7 cellular contexts compared by ENCODE assay signal in the genomic region with DNA sequence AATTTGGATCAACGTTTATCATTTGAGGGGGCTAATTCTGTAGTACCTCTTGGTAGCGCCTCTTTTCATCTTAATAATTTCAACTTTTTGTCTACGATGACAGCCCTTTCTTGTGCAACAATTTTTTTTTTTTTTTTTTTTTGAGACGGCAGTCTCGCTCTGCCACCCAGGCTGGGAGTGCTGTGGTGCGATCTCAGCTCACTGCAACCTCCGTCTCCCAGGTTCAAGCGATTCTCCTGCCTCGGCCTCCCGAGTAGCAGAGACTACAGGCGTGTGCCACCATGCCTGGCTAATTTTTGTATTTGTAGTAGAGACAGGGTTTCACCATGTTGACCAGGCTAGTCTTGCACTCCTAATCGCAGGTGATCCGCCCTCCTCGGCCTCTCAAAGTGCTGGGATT. TPM values are rescaled to one million over a fixed set of nuclear protein-coding genes. Genes with fewer than 3 reads are reported as not detected.
A peak's percentile ranks its signal among the peaks of the same experiment; 100 is the strongest.
DNase-seq lines count a peak whose midpoint lies in the region; ATAC-seq and TF ChIP-seq lines count a peak whose summit lies in the region.
"Not testable (repeated sequence)": the region's sequence is repeated elsewhere in the genome, so short reads cannot be mapped to it uniquely, and the experiment has no call there.

No MANE protein-coding gene starts in this region.

- peak overlapping the region; percentile 68 for H3K4me2 ChIP-seq in mesendoderm (ENCODE audit: low read length)

- H3K27me3 ChIP-seq in mesendoderm (ENCODE audit: insufficient read depth, low read length, poor library complexity) = not testable (repeated sequence)

- H3K18ac ChIP-seq in mesendoderm (ENCODE audit: low read length) = not testable (repeated sequence)

- peak; percentile 5 for ATAC-seq in GM18907 (IDR thresholded peaks at IDR 0.05; ENCODE audit: unreplicated experiment)
- not testable (repeated sequence) for ATAC-seq in activated CD4-positive, alpha-beta T cell treated with anti-CD3 and anti-CD28 coated beads for 36 hours

- H3K27ac ChIP-seq in mesendoderm (ENCODE audit: low read depth, low read length) = not testable (repeated sequence)

- TF ChIP-seq CTCF in brain (conservative IDR thresholded peaks at IDR 0.05); fibroblast of villous mesenchyme (IDR thresholded peaks at IDR 0.05; ENCODE audit: insufficient read depth, low read depth, low read length): not testable (repeated sequence)

- H3K4me3 ChIP-seq in fibroblast of villous mesenchyme (ENCODE audit: low read depth, low read length) (peak overlapping the region; percentile 84), mesendoderm (ENCODE audit: low read length) (peak overlapping the region; percentile 99), skeletal muscle cell (ENCODE audit: low read depth, low read length) (peak overlapping the region; percentile 94)

- intact Hi-C loops in activated CD4-positive, alpha-beta T cell treated with anti-CD3 and anti-CD28 coated beads for 36 hours (cut with DNase I, micrococcal nuclease) = loop anchor here (2.0 to 5.0 kb wide), 6 partner anchors 126 to 914 kb away; a partner anchor contains a TSS

- POLR2A ChIA-PET in activated CD4-positive, alpha-beta T cell treated with anti-CD3 and anti-CD28 coated beads for 36 hours (lab: Charles Lee) = interaction anchor here (0.7 to 3.9 kb wide), 4 partner anchors 11 to 46 kb away, joined by 8 to 85 read pairs (median 34); a partner anchor contains a TSS

- H2BK120ac ChIP-seq in mesendoderm (ENCODE audit: low read depth, low read length) = not testable (repeated sequence)

- peak; percentile 0 for DNase-seq in NCI-H2171 (lab: John Stamatoyannopoulos, UW)
- peak; percentile 39 for DNase-seq in activated CD4-positive, alpha-beta T cell treated with anti-CD3 and anti-CD28 coated beads for 36 hours
- DNase-seq in fibroblast of villous mesenchyme (ENCODE audit: low read depth); mesendoderm; skeletal muscle cell (ENCODE audit: low read depth): not testable (repeated sequence)

- peak overlapping the region; percentile 98 for H3K4me3 Mint-ChIP-seq in activated CD4-positive, alpha-beta T cell treated with anti-CD3 and anti-CD28 coated beads for 36 hours
- peak overlapping the region; percentile 93 to 97 (median 96) for H3K4me3 Mint-ChIP-seq in brain

- H4K5ac ChIP-seq in mesendoderm (ENCODE audit: low read length) = not testable (repeated sequence)

- H3K4me1 Mint-ChIP-seq in activated CD4-positive, alpha-beta T cell treated with anti-CD3 and anti-CD28 coated beads for 36 hours = peaks cover 55% of the 10 kb centered on the region
- peaks cover 48% of the 10 kb centered on the region for H3K4me1 Mint-ChIP-seq in brain

- CTCF ChIA-PET in activated CD4-positive, alpha-beta T cell treated with anti-CD3 and anti-CD28 coated beads for 36 hours (lab: Charles Lee) = interaction anchor here (1.2 kb wide), 1 partner anchor 46 kb away, joined by 8 read pairs; no protein-coding TSS in a partner anchor

- H3K27me3 Mint-ChIP-seq in activated CD4-positive, alpha-beta T cell treated with anti-CD3 and anti-CD28 coated beads for 36 hours = not testable (repeated sequence)
- H3K27me3 Mint-ChIP-seq in brain = peaks cover 14% of the 10 kb centered on the region

- H3K23ac ChIP-seq in mesendoderm (ENCODE audit: low read length) = not testable (repeated sequence)

- H2BK5ac ChIP-seq in mesendoderm (ENCODE audit: low read length) = not testable (repeated sequence)

- not testable (repeated sequence) for H3K9me3 Mint-ChIP-seq in activated CD4-positive, alpha-beta T cell treated with anti-CD3 and anti-CD28 coated beads for 36 hours (ENCODE audit: low read depth); brain

- not testable (repeated sequence) for H4K8ac ChIP-seq in mesendoderm (ENCODE audit: low read depth, low read length)

- H3K4ac ChIP-seq in mesendoderm (ENCODE audit: low read depth, low read length) = not testable (repeated sequence)

- no CpG with 5 or more reads among the region's 14 CpGs for WGBS in mesendoderm (ENCODE audit: extremely low coverage, insufficient coverage, low lambda C conversion rate)

- peak overlapping the region; percentile 100 for H3K27ac Mint-ChIP-seq in activated CD4-positive, alpha-beta T cell treated with anti-CD3 and anti-CD28 coated beads for 36 hours
- peak overlapping the region; percentile 98 to 100 (median 99) for H3K27ac Mint-ChIP-seq in brain

- H3K36me3 Mint-ChIP-seq in activated CD4-positive, alpha-beta T cell treated with anti-CD3 and anti-CD28 coated beads for 36 hours (ENCODE audit: low read depth) = peaks cover 30% of the 10 kb centered on the region
- peaks cover 23% of the 10 kb centered on the region for H3K36me3 Mint-ChIP-seq in brain

- H3K9ac ChIP-seq in mesendoderm (ENCODE audit: low read length) = peak overlapping the region; percentile 93

- not testable (repeated sequence) for H3K4me1 ChIP-seq in mesendoderm (ENCODE audit: control insufficient read depth, low read depth, low read length)

- H2AK5ac ChIP-seq in mesendoderm (ENCODE audit: low read length) = not testable (repeated sequence)

- H3K56ac ChIP-seq in mesendoderm (ENCODE audit: low read length) = peak overlapping the region; percentile 97

- H3K79me2 ChIP-seq in mesendoderm (ENCODE audit: control insufficient read depth, insufficient read depth, low read length) = not testable (repeated sequence)

- H2BK15ac ChIP-seq in mesendoderm (replicated peaks; ENCODE audit: low read depth) = not testable (repeated sequence)

- H3K36me3 ChIP-seq in mesendoderm (ENCODE audit: control insufficient read depth, insufficient read depth, low read length) = not testable (repeated sequence)

- not testable (repeated sequence) for H3K79me1 ChIP-seq in mesendoderm (ENCODE audit: low read length)

RNA-seq across cellular contexts. Expression of a gene that starts 0.7 kb away (rescaled TPM):
- total RNA-seq in activated CD4-positive, alpha-beta T cell treated with anti-CD3 and anti-CD28 coated beads for 36 hours = 10 to 100 TPM; 61.1 to 70.6 TPM
- 6.6 TPM for polyA plus RNA-seq in brain (ENCODE audit: insufficient read depth, low read depth, low replicate concordance)
- 26.7 and 42.3 TPM in 2 replicates for total RNA-seq in fibroblast of villous mesenchyme
- 100 TPM for polyA plus RNA-seq in mesendoderm (2013, experiment 1 of 2)
- 103 TPM for polyA plus RNA-seq in mesendoderm (2013, experiment 2 of 2)

RNA-seq across cellular contexts. Expression of a gene that starts 44.2 kb away (rescaled TPM):
- total RNA-seq in activated CD4-positive, alpha-beta T cell treated with anti-CD3 and anti-CD28 coated beads for 36 hours = 100 to 1,000 TPM; 111 to 122 TPM
- polyA plus RNA-seq in brain (ENCODE audit: insufficient read depth, low read depth, low replicate concordance) = 5.8 TPM
- total RNA-seq in fibroblast of villous mesenchyme = 13.5 and 14.2 TPM in 2 replicates
- polyA plus RNA-seq in mesendoderm (2013, experiment 1 of 2) = 5.1 TPM
- polyA plus RNA-seq in mesendoderm (2013, experiment 2 of 2) = 5.0 TPM
